ENCODE assay signal across 12 cellular contexts in genomic region chr7:80900583-80901576, GRCh38. TPM values are rescaled to one million over a fixed set of nuclear protein-coding genes. Genes with fewer than 3 reads are reported as not detected.
DNase-seq lines count a peak whose midpoint lies in the region; TF ChIP-seq lines count a peak whose summit lies in the region.
"Had no signal": no experiment of that assay in that cellular context is flagged by ENCODE, and none has a peak within 500 bp of the region (broad histone marks: within the 10 kb centered on the region; RNA-seq: fewer than 3 reads in every experiment).

No MANE protein-coding gene starts in this region.

- no peak overlapping the region for H3K9ac ChIP-seq in neuronal stem cell (ENCODE audit: low read depth, low read length, poor library complexity)

- H4K20me1 ChIP-seq in osteoblast (ENCODE audit: insufficient read depth, low read length): peaks cover 2% of the 10 kb centered on the region

- H2BK120ac ChIP-seq in neuronal stem cell (ENCODE audit: low read depth, low read length): no peak overlapping the region

- no peak overlapping the region for H2AK5ac ChIP-seq in neuronal stem cell (ENCODE audit: low read depth, low read length)

- peak overlapping the region; percentile 15 for H3K4me2 ChIP-seq in osteoblast (ENCODE audit: insufficient read depth, low read length)
- no peak overlapping the region for H3K4me2 ChIP-seq in neuronal stem cell (ENCODE audit: insufficient read depth, low read length, poor library complexity, severe bottlenecking)

- no peak overlapping the region for H3K18ac ChIP-seq in neuronal stem cell (ENCODE audit: low read length)

- no peaks in the 10 kb centered on the region for H3K9me3 ChIP-seq in osteoblast (ENCODE audit: low read depth, low read length)
- H3K9me3 ChIP-seq in HAP-1: no peaks in the 10 kb centered on the region
- H3K9me3 ChIP-seq in neuronal stem cell (replicated peaks in 1 of 2; ENCODE audit: control insufficient read depth in 2 of 2, insufficient read depth in 1 of 2, low read depth in 1 of 2, low read length in 2 of 2): peaks cover 0 to 14% of the 10 kb centered on the region in 2 donors

- H2BK5ac ChIP-seq in neuronal stem cell (ENCODE audit: low read length): no peak overlapping the region

- DNase-seq in Ammon's horn (ENCODE audit: low spot score): peak; percentile 35
- peak; percentile 63 for DNase-seq in RKO (ENCODE audit: low spot score)
- no peak for DNase-seq in epithelial cell of prostate (ENCODE audit: low read depth, low spot score)
- DNase-seq in osteoblast (ENCODE audit: insufficient read length, low spot score, missing footprints): peak; percentile 21
- DNase-seq in HAP-1 (ENCODE audit: low spot score in 2 of 2): no peak
- no peak for DNase-seq in neuronal stem cell (ENCODE audit: low spot score)
- no peak for DNase-seq in NCI-H2107 treated with DMSO at 0.1 percent for 48 hours (lab: John Stamatoyannopoulos, UW; ENCODE audit: unreplicated experiment)
- DNase-seq in CD1c-positive myeloid dendritic cell (ENCODE audit: extremely low spot score): no peak
- DNase-seq: activated gamma-delta T cell treated with Interleukin-2 at 50 U/mL for 16 hours, mesendoderm, NCI-H82 had no signal

- H2BK15ac ChIP-seq in neuronal stem cell (ENCODE audit: low read length): no peak overlapping the region

- peaks cover 42% of the 10 kb centered on the region for H3K4me1 ChIP-seq in osteoblast (ENCODE audit: insufficient read depth, low read length)
- peaks cover 8% of the 10 kb centered on the region for H3K4me1 ChIP-seq in HAP-1
- peaks cover 2 to 4% of the 10 kb centered on the region in 2 donors for H3K4me1 ChIP-seq in neuronal stem cell (ENCODE audit: control insufficient read depth in 2 of 2, insufficient read depth in 1 of 2, low read depth in 1 of 2, low read length in 2 of 2)

- H3K23ac ChIP-seq in neuronal stem cell (ENCODE audit: low read depth, low read length, poor library complexity): no peak overlapping the region

- H3K79me1 ChIP-seq in neuronal stem cell (ENCODE audit: low read depth, low read length): no peaks in the 10 kb centered on the region

- H3K14ac ChIP-seq in neuronal stem cell (ENCODE audit: low read length): no peak overlapping the region

- peaks cover 48% of the 10 kb centered on the region for H3K79me2 ChIP-seq in osteoblast (ENCODE audit: insufficient read depth, low read length)

- H3K4me3 ChIP-seq in osteoblast (ENCODE audit: insufficient read depth, low read length): no peak overlapping the region
- no peak overlapping the region for H3K4me3 ChIP-seq in HAP-1
- H3K4me3 ChIP-seq in neuronal stem cell (ENCODE audit: low read length in 2 of 2): no peak overlapping the region

- H3K36me3 ChIP-seq in osteoblast (ENCODE audit: insufficient read depth, low read length): peaks cover 37% of the 10 kb centered on the region
- H3K36me3 ChIP-seq in HAP-1 (replicated peaks): no peaks in the 10 kb centered on the region
- H3K36me3 ChIP-seq in neuronal stem cell (replicated peaks in 1 of 2; ENCODE audit: control insufficient read depth in 2 of 2, insufficient read depth in 2 of 2, low read length in 2 of 2): no peaks in the 10 kb centered on the region

- no peak for TF ChIP-seq CTCF in osteoblast (IDR thresholded peaks at IDR 0.05; ENCODE audit: extremely low read depth, low read depth, low read length)

- in situ Hi-C loops in HAP-1 (cut with MboI; ENCODE audit: low sequenced_read_pairs): loop anchor here (25.0 kb wide), 1 partner anchor 561 kb away; no protein-coding TSS in a partner anchor

- H4K8ac ChIP-seq in neuronal stem cell (ENCODE audit: low read depth, low read length): no peak overlapping the region

- H2BK12ac ChIP-seq in neuronal stem cell (ENCODE audit: low read length): no peak overlapping the region

- H3K4ac ChIP-seq in neuronal stem cell (ENCODE audit: low read length): no peak overlapping the region

- H2AFZ ChIP-seq in osteoblast (ENCODE audit: low read length) (no peak overlapping the region), neuronal stem cell (ENCODE audit: low read length) (no peak overlapping the region)

- H4K91ac ChIP-seq in neuronal stem cell (ENCODE audit: low read depth, low read length, poor library complexity): no peak overlapping the region

- WGBS in neuronal stem cell (ENCODE audit: extremely low coverage in 2 of 2, insufficient read length in 2 of 2, insufficient replicate concordance in 1 of 2), 2 donors: no CpG with 5 or more reads among the region's 4 CpGs

- peak overlapping the region; percentile 79 for H3K27ac ChIP-seq in epithelial cell of prostate
- peak overlapping the region; percentile 38 for H3K27ac ChIP-seq in osteoblast (ENCODE audit: low read depth, low read length)
- no peak overlapping the region for H3K27ac ChIP-seq in neuronal stem cell (replicated peaks; ENCODE audit: low read length)
- H3K27ac ChIP-seq: VCaP had no signal

- no peaks in the 10 kb centered on the region for H3K27me3 ChIP-seq in osteoblast (ENCODE audit: insufficient read depth, low read length)
- H3K27me3 ChIP-seq in HAP-1 (ENCODE audit: low read depth): no peaks in the 10 kb centered on the region
- H3K27me3 ChIP-seq in neuronal stem cell (ENCODE audit: control insufficient read depth in 3 of 3, insufficient read depth in 3 of 3, low read depth in 1 of 3, low read length in 3 of 3): no peaks in the 10 kb centered on the region

RNA-seq across cellular contexts. Expression of gene SEMA3C, which starts 18.0 kb away (rescaled TPM):
- total RNA-seq in osteoblast: 388 and 421 TPM in 2 replicates
- polyA plus RNA-seq in neuronal stem cell (2013, experiment 1 of 2): 0.49 TPM
- polyA plus RNA-seq in neuronal stem cell (2013, experiment 2 of 2): 0.61 TPM

Comparison
In these comparisons a context has a peak if more than half of its experiments do, and no peak if none do; other contexts are left out.
1. DNase-seq: peak in Ammon's horn (single experiment), RKO (single experiment) and osteoblast (single experiment); none in epithelial cell of prostate (single experiment), HAP-1 (0 of 2), neuronal stem cell (single experiment), NCI-H2107 treated with DMSO at 0.1 percent for 48 hours (single experiment) and CD1c-positive myeloid dendritic cell (single experiment).